In the genomic region with DNA sequence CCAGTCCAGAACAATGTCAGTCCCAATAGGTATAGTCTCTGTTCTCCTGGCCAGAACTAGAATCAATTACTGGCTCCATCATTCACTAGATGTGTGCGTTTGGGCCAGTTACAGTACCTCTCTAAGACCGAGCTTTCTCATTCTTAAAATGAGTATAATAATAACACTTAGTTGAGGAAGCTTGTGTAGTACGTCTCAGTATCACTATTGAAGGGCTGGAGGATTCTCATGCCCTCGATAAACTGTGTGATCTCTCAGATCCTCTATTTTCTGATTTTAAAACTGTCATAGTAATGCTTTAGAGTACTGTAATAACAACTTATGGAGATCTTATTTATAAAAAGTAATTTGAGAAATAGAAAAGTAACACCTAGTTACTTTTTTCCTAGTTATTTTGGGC, we compare ENCODE assay signal across 24 cellular contexts. TPM values are rescaled to one million over a fixed set of nuclear protein-coding genes. Genes with fewer than 3 reads are reported as not detected.
"Had no signal": no experiment of that assay in that cellular context is flagged by ENCODE, and none has a peak within 500 bp of the region (broad histone marks: within the 10 kb centered on the region; RNA-seq: fewer than 3 reads in every experiment).

No MANE protein-coding gene starts in this region.

- H3K4me1 ChIP-seq: esophagus squamous epithelium, heart right ventricle, right lobe of liver, testis had no signal

- H3K27ac ChIP-seq: epithelial cell of prostate, esophagus squamous epithelium, heart right ventricle, ovary, right lobe of liver, testis, transverse colon, VCaP had no signal

- H3K27me3 ChIP-seq: esophagus squamous epithelium, ovary, right lobe of liver, testis had no signal

- DNase-seq: activated CD4-positive, alpha-beta T cell treated with anti-CD3 and anti-CD28 coated beads for 4 hours; activated CD4-positive, alpha-beta T cell treated with anti-CD3 and anti-CD28 coated beads, Interleukin-2, amount 50 U/mL, for 4 hours; activated naive CD4-positive, alpha-beta T cell; activated T-cell treated with anti-CD3 and anti-CD28 coated beads for 4 hours; activated T-cell treated with anti-CD3 and anti-CD28 coated beads, Interleukin-2, amount 50 U/mL, for 72 hours; anterior cingulate cortex; effector CD8-positive, alpha-beta T cell; esophagus squamous epithelium; foreskin melanocyte; heart right ventricle; left cardiac atrium; mammary epithelial cell; midbrain; naive thymus-derived CD4-positive, alpha-beta T cell; ovary; right lobe of liver; stimulated activated CD4-positive, alpha-beta T cell treated with anti-CD3 and anti-CD28 coated beads, Interleukin-2, amount 100 ng/mL, for 48 hours; stimulated activated naive CD8-positive, alpha-beta T cell treated with anti-CD3 and anti-CD28 coated beads, Interleukin-15, Interleukin-2, amounts not matched to agents 100 U/mL and 50 U/mL, for 24 hours; T-helper 9 cell; testis; transverse colon had no signal

- ATAC-seq: activated T-cell treated with anti-CD3 and anti-CD28 coated beads, Interleukin-2, amount 50 U/mL, for 72 hours; heart right ventricle; left cardiac atrium; naive thymus-derived CD4-positive, alpha-beta T cell; right lobe of liver; stimulated activated naive CD8-positive, alpha-beta T cell treated with anti-CD3 and anti-CD28 coated beads, Interleukin-15, Interleukin-2, amounts not matched to agents 100 U/mL and 50 U/mL, for 24 hours had no signal

- H3K36me3 ChIP-seq: esophagus squamous epithelium, heart right ventricle, ovary, right lobe of liver, transverse colon had no signal

- H3K4me3 ChIP-seq: esophagus squamous epithelium, heart right ventricle, ovary, right lobe of liver, testis, transverse colon had no signal

RNA-seq across cellular contexts. Expression of gene CDKN2A, which starts 50.7 kb away (rescaled TPM):
- polyA plus RNA-seq: neural cell had no signal

RNA-seq across cellular contexts. Expression of gene CDKN2B-AS1, which starts 51.1 kb away (rescaled TPM):
- polyA plus RNA-seq: heart right ventricle; naive thymus-derived CD4-positive, alpha-beta T cell; neural cell had no signal
